ENCODE assay signal across 9 cellular contexts in genomic region chr3:9179826-9180763, GRCh38.
A peak's percentile ranks its signal among the peaks of the same experiment; 100 is the strongest.
DNase-seq lines count a peak whose midpoint lies in the region; ATAC-seq and TF ChIP-seq lines count a peak whose summit lies in the region.
"Had no signal": no experiment of that assay in that cellular context is flagged by ENCODE, and none has a peak within 500 bp of the region (broad histone marks: within the 10 kb centered on the region; RNA-seq: fewer than 3 reads in every experiment).

No MANE protein-coding gene starts in this region.

- DNase-seq in CD14-positive monocyte (ENCODE audit: low spot score) (no peak), NCI-H2171 treated with DMSO at 0.1 percent for 48 hours (lab: John Stamatoyannopoulos, UW) (no peak), NCI-H2029 treated with DMSO at 0.1 percent for 48 hours (lab: John Stamatoyannopoulos, UW) (no peak)
- no peak for DNase-seq in central memory CD4-positive, alpha-beta T cell
- DNase-seq: NCI-H2171 had no signal

- intact Hi-C loops in CD14-positive monocyte (cut with micrococcal nuclease): no loop called here
- intact Hi-C loops in dendritic cell treated with granulocyte-macrophage colony-stimulating factor and Interleukin-4, amounts not matched to agents 40 ng/mL and 50 ng/mL, for 4 days (cut with micrococcal nuclease): no loop called here

- peak overlapping the region; percentile 6 to 88 (median 85) for H3K27ac Mint-ChIP-seq in CD14-positive monocyte
- peak overlapping the region; percentile 71 for H3K27ac Mint-ChIP-seq in dendritic cell treated with granulocyte-macrophage colony-stimulating factor and Interleukin-4, amounts not matched to agents 40 ng/mL and 50 ng/mL, for 4 days

- H3K4me3 Mint-ChIP-seq in CD14-positive monocyte: peak overlapping the region; percentile 74 to 91
- H3K4me3 Mint-ChIP-seq in dendritic cell treated with granulocyte-macrophage colony-stimulating factor and Interleukin-4, amounts not matched to agents 40 ng/mL and 50 ng/mL, for 4 days: peak overlapping the region; percentile 30

- peaks cover 31% of the 10 kb centered on the region for H3K4me1 Mint-ChIP-seq in CD14-positive monocyte
- peaks cover 28% of the 10 kb centered on the region for H3K4me1 Mint-ChIP-seq in dendritic cell treated with granulocyte-macrophage colony-stimulating factor and Interleukin-4, amounts not matched to agents 40 ng/mL and 50 ng/mL, for 4 days (ENCODE audit: low read depth)

- ATAC-seq in GM19043 (IDR thresholded peaks at IDR 0.05; ENCODE audit: low read depth, unreplicated experiment) (peak; percentile 54), HG03460 (IDR thresholded peaks at IDR 0.05; ENCODE audit: unreplicated experiment) (peak; percentile 76), HG03439 (IDR thresholded peaks at IDR 0.05; ENCODE audit: unreplicated experiment) (no peak)

- H3K27me3 Mint-ChIP-seq in CD14-positive monocyte (ENCODE audit: low read depth in 3 of 3): peaks cover 0 to under 1% (median under 1%) of the 10 kb centered on the region in 3 donors
- H3K27me3 Mint-ChIP-seq in dendritic cell treated with granulocyte-macrophage colony-stimulating factor and Interleukin-4, amounts not matched to agents 40 ng/mL and 50 ng/mL, for 4 days: no peaks in the 10 kb centered on the region

- no peak for TF ChIP-seq CTCF in CD14-positive monocyte (IDR thresholded peaks at IDR 0.05)

- H3K36me3 Mint-ChIP-seq in CD14-positive monocyte: no peaks in the 10 kb centered on the region
- H3K36me3 Mint-ChIP-seq in dendritic cell treated with granulocyte-macrophage colony-stimulating factor and Interleukin-4, amounts not matched to agents 40 ng/mL and 50 ng/mL, for 4 days (ENCODE audit: low read depth): no peaks in the 10 kb centered on the region

- no peaks in the 10 kb centered on the region for H3K9me3 Mint-ChIP-seq in CD14-positive monocyte
- no peaks in the 10 kb centered on the region for H3K9me3 Mint-ChIP-seq in dendritic cell treated with granulocyte-macrophage colony-stimulating factor and Interleukin-4, amounts not matched to agents 40 ng/mL and 50 ng/mL, for 4 days
